Comparison of ENCODE assay signal across 16 cellular contexts in the genomic region with DNA sequence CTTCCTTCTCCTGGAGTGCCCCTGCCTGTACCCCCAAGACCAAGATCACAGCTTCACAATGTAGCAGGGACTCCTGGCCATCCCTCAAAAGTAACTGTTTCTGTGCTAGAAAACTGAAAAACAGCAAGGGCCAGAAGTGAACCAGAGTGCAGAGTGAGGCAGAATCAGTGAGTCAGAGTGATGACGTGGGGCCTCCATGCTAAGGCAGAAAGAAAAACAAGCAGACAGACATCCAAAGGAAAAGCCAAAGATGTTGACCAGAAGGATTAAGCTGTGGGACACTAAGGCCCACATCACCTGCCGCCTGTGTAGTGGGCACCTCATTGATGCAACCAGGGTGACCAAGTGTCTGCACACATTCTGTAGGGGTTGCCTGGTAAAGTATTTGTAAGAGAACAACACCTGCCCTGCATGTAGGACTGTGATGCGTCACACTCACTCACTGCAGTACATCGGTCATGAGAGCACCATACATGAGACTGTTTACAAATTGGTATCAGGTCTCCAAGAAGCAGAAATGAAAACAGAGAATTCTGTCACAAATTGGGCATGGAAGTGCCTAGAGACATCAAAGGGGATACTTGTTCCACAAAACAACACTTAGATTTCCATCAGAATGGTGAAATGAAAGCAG. TPM values are rescaled to one million over a fixed set of nuclear protein-coding genes. Genes with fewer than 3 reads are reported as not detected.
A peak's percentile ranks its signal among the peaks of the same experiment; 100 is the strongest.
DNase-seq lines count a peak whose midpoint lies in the region; ATAC-seq and TF ChIP-seq lines count a peak whose summit lies in the region.
"Had no signal": no experiment of that assay in that cellular context is flagged by ENCODE, and none has a peak within 500 bp of the region (broad histone marks: within the 10 kb centered on the region; RNA-seq: fewer than 3 reads in every experiment).

No MANE protein-coding gene starts in this region.

- H3K27me3 ChIP-seq in brain microvascular endothelial cell (replicated peaks), result no peaks in the 10 kb centered on the region
- no peaks in the 10 kb centered on the region for H3K27me3 ChIP-seq in mesenchymal stem cell (ENCODE audit: control insufficient read depth in 1 of 2, insufficient read depth in 1 of 2, low read length in 2 of 2)
- H3K27me3 ChIP-seq: vagina had no signal

- no peak overlapping the region for H2BK15ac ChIP-seq in mesenchymal stem cell (ENCODE audit: low read depth, poor library complexity, severe bottlenecking)

- no peak overlapping the region for H4K91ac ChIP-seq in mesenchymal stem cell (ENCODE audit: low read length)

- no peaks in the 10 kb centered on the region for H3K9me3 ChIP-seq in mesenchymal stem cell (ENCODE audit: control insufficient read depth, low read length)
- H3K9me3 ChIP-seq: vagina had no signal

- no peak overlapping the region for H3K4me3 ChIP-seq in brain microvascular endothelial cell (ENCODE audit: low read depth, low read length)
- no peak overlapping the region for H3K4me3 ChIP-seq in mesenchymal stem cell (ENCODE audit: insufficient read depth in 1 of 2, low read depth in 1 of 2, low read length in 2 of 2)
- H3K4me3 ChIP-seq: vagina had no signal

- H3K27me3 Mint-ChIP-seq in progenitor cell of endocrine pancreas (no peaks in the 10 kb centered on the region), chondrocyte (ENCODE audit: low read depth) (no peaks in the 10 kb centered on the region)
- H3K27me3 Mint-ChIP-seq: activated B cell treated with CpG ODN at 0.5 μM for 24 hours had no signal

- no peak overlapping the region for H3K18ac ChIP-seq in mesenchymal stem cell (ENCODE audit: low read depth in 1 of 2, low read length in 2 of 2)

- H3K4me3 Mint-ChIP-seq in progenitor cell of endocrine pancreas (ENCODE audit: low read depth) (no peak overlapping the region), chondrocyte (ENCODE audit: unreplicated experiment) (no peak overlapping the region)
- H3K4me3 Mint-ChIP-seq: activated B cell treated with CpG ODN at 0.5 μM for 24 hours had no signal

- no peak overlapping the region for H3K14ac ChIP-seq in mesenchymal stem cell (ENCODE audit: low read length in 2 of 2)

- no peak overlapping the region for H3K4me2 ChIP-seq in mesenchymal stem cell (ENCODE audit: low read length, poor library complexity, severe bottlenecking)

- H2BK120ac ChIP-seq in mesenchymal stem cell (ENCODE audit: low read depth, low read length), result no peak overlapping the region

- H3K4me1 Mint-ChIP-seq in progenitor cell of endocrine pancreas (ENCODE audit: low read depth) (peaks cover 5% of the 10 kb centered on the region), chondrocyte (ENCODE audit: low read depth) (peaks cover 9% of the 10 kb centered on the region)
- H3K4me1 Mint-ChIP-seq: activated B cell treated with CpG ODN at 0.5 μM for 24 hours had no signal

- no peak overlapping the region for H2AK5ac ChIP-seq in mesenchymal stem cell (ENCODE audit: low read length, severe bottlenecking)

- H4K8ac ChIP-seq in mesenchymal stem cell (ENCODE audit: low read length), result no peak overlapping the region

- no peak overlapping the region for H2BK5ac ChIP-seq in mesenchymal stem cell (ENCODE audit: low read depth, low read length, poor library complexity, severe bottlenecking)

- TF ChIP-seq CTCF in brain microvascular endothelial cell (IDR thresholded peaks at IDR 0.05; ENCODE audit: low read depth, low read length, missing control alignments) (no peak), progenitor cell of endocrine pancreas (IDR thresholded peaks at IDR 0.05; ENCODE audit: unreplicated experiment) (no peak), chondrocyte (IDR thresholded peaks at IDR 0.05) (no peak)

- H3K36me3 ChIP-seq in brain microvascular endothelial cell (replicated peaks) (no peaks in the 10 kb centered on the region), mesenchymal stem cell (ENCODE audit: control insufficient read depth in 1 of 2, insufficient read depth in 2 of 2, low read depth in 1 of 2, low read length in 2 of 2) (peaks cover 3 to 6% of the 10 kb centered on the region in 2 experiments)

- H3K36me3 Mint-ChIP-seq in progenitor cell of endocrine pancreas (ENCODE audit: insufficient read depth) (peaks cover 2% of the 10 kb centered on the region), chondrocyte (ENCODE audit: low read depth) (peaks cover 2% of the 10 kb centered on the region)

- H2BK12ac ChIP-seq in mesenchymal stem cell (ENCODE audit: low read length in 2 of 2), result no peak overlapping the region

- H3K27ac ChIP-seq in brain microvascular endothelial cell (peak overlapping the region; percentile 55), mesenchymal stem cell (ENCODE audit: low read length, poor library complexity, severe bottlenecking) (no peak overlapping the region)
- H3K27ac ChIP-seq: vagina had no signal

- DNase-seq in DMS53 treated with DMSO at 0.1 percent for 48 hours (lab: John Stamatoyannopoulos, UW; ENCODE audit: unreplicated experiment) (peak; percentile 95), M059J (ENCODE audit: low read depth) (peak; percentile 48), brain microvascular endothelial cell (peak; percentile 89), mesenchymal stem cell (peak; percentile 51), progenitor cell of endocrine pancreas (ENCODE audit: low spot score, unreplicated experiment) (no peak), NCI-H1105 treated with DMSO at 0.1 percent for 48 hours (lab: John Stamatoyannopoulos, UW) (no peak), chondrocyte (ENCODE audit: low spot score) (no peak)
- DNase-seq: activated B cell treated with CpG ODN at 0.5 μM for 24 hours; activated gamma-delta T cell; NCI-H187; NCI-H510A treated with DMSO at 0.1 percent for 48 hours; small intestine; stimulated activated naive CD4-positive, alpha-beta T cell treated with Interleukin-2 at 50 U/mL for 16 hours had no signal

- H3K27ac Mint-ChIP-seq in progenitor cell of endocrine pancreas (no peak overlapping the region), chondrocyte (ENCODE audit: unreplicated experiment) (no peak overlapping the region)
- H3K27ac Mint-ChIP-seq: activated B cell treated with CpG ODN at 0.5 μM for 24 hours had no signal

- H3K9me3 Mint-ChIP-seq in progenitor cell of endocrine pancreas (ENCODE audit: low read depth) (no peaks in the 10 kb centered on the region), chondrocyte (ENCODE audit: low read depth) (no peaks in the 10 kb centered on the region)
- H3K9me3 Mint-ChIP-seq: activated B cell treated with CpG ODN at 0.5 μM for 24 hours had no signal

- in situ Hi-C loops in brain microvascular endothelial cell (cut with HindIII; ENCODE audit: low pct_ligation_motif_present, low sequenced_read_pairs), result no loop called here

- no peak overlapping the region for H3K23ac ChIP-seq in mesenchymal stem cell (ENCODE audit: low read length in 2 of 2)

- WGBS in mesenchymal stem cell, result 73% methylated on average over 4 of the region's 4 CpGs

- H2AFZ ChIP-seq in mesenchymal stem cell (ENCODE audit: low read depth, low read length), result no peak overlapping the region

- H3K4ac ChIP-seq in mesenchymal stem cell (ENCODE audit: low read depth in 1 of 2, low read length in 2 of 2), result no peak overlapping the region

- peak overlapping the region; percentile 31 for H3K9ac ChIP-seq in mesenchymal stem cell (ENCODE audit: low read length)

- H3K4me1 ChIP-seq in mesenchymal stem cell (ENCODE audit: control insufficient read depth, insufficient read depth, low read depth, low read length), result peaks cover 5% of the 10 kb centered on the region
- H3K4me1 ChIP-seq: vagina had no signal

- ATAC-seq in HG03378 (IDR thresholded peaks at IDR 0.05; ENCODE audit: unreplicated experiment), result no peak
- ATAC-seq: HCT116 had no signal

- H3K79me1 ChIP-seq in mesenchymal stem cell (replicated peaks; ENCODE audit: low read length, poor library complexity, severe bottlenecking), result no peaks in the 10 kb centered on the region

RNA-seq across cellular contexts. Expression of a gene that starts 51.2 kb away (rescaled TPM):
- 0.91 and 3.0 TPM in 2 replicates for total RNA-seq in M059J (2014; rRNA removed; shearing (Covaris generic))
- polyA plus RNA-seq in mesenchymal stem cell (2013, experiment 1 of 2), result 2.5 TPM
- 2.9 TPM for polyA plus RNA-seq in mesenchymal stem cell (2013, experiment 2 of 2)
- total RNA-seq in progenitor cell of endocrine pancreas (31.5 and 36.2 TPM in 2 replicates), chondrocyte (22.7 to 30.4 TPM (median 23.3 TPM) in 3 replicates)
- total RNA-seq: activated B cell treated with CpG ODN at 0.5 μM for 24 hours had no signal

Comparison
In these comparisons a context has a peak if more than half of its experiments do, and no peak if none do; other contexts are left out.
1. DNase-seq: peak in DMS53 treated with DMSO at 0.1 percent for 48 hours (single experiment), M059J (single experiment), brain microvascular endothelial cell (single experiment) and mesenchymal stem cell (single experiment); none in progenitor cell of endocrine pancreas (single experiment), NCI-H1105 treated with DMSO at 0.1 percent for 48 hours (single experiment) and chondrocyte (single experiment).